In genomic region chr7:6008668-6009611, GRCh38 we compare ENCODE assay signal across 8 cellular contexts. TPM values are rescaled to one million over a fixed set of nuclear protein-coding genes. Genes with fewer than 3 reads are reported as not detected.
A peak's percentile ranks its signal among the peaks of the same experiment; 100 is the strongest.
DNase-seq lines count a peak whose midpoint lies in the region; TF ChIP-seq lines count a peak whose summit lies in the region.

Gene AIMP2, plus strand, starts transcription at chr7:6009272. Its CDS starts 92 bp downstream, at chr7:6009364.
Gene PMS2, minus strand, starts transcription at chr7:6009049. Its CDS starts 30 bp downstream, at chr7:6009019.

- H3K27ac ChIP-seq in MM.1S (ENCODE audit: low read length) (peak within 1 kb of the TSS; percentile 89), neural cell (ENCODE audit: low read length) (peak within 1 kb of the TSS; percentile 64), stomach (peak within 1 kb of the TSS; percentile 93 to 99 (median 94))

- H3K9ac ChIP-seq in MM.1S (ENCODE audit: low read length): peak within 1 kb of the TSS; percentile 91
- peak within 1 kb of the TSS; percentile 77 for H3K9ac ChIP-seq in neural cell (ENCODE audit: low read length)

- H4K20me1 ChIP-seq in MM.1S (ENCODE audit: insufficient read depth, low read length) (no peaks in the 10 kb centered on the region), neural cell (ENCODE audit: insufficient read depth) (no peaks in the 10 kb centered on the region)

- in situ Hi-C loops in HAP-1 (cut with MboI; ENCODE audit: low sequenced_read_pairs): no loop called here

- H3K4me2 ChIP-seq in MM.1S (ENCODE audit: low read depth, low read length) (peak within 1 kb of the TSS; percentile 69), neural cell (ENCODE audit: low read length) (peak within 1 kb of the TSS; percentile 84)

- H3K79me2 ChIP-seq in MM.1S (ENCODE audit: low read length) (peaks cover 44% of the 10 kb centered on the region), neural cell (replicated peaks; ENCODE audit: insufficient read depth, low read length) (peaks cover 10% of the 10 kb centered on the region)

- TF ChIP-seq POLR2A in stomach (IDR thresholded peaks at IDR 0.05): peak in 1 of 4 donors; percentile 65

- TF ChIP-seq CTCF in MM.1S (IDR thresholded peaks at IDR 0.05; ENCODE audit: low read length) (peak; percentile 14; the same call in 1 of the 2 replicates), neural cell (IDR thresholded peaks at IDR 0.05; ENCODE audit: poor library complexity, severe bottlenecking) (peak; percentile 38), stomach (IDR thresholded peaks at IDR 0.05) (no peak)

- no peak for TF ChIP-seq EP300 in neural cell (conservative IDR thresholded peaks at IDR 0.05; ENCODE audit: poor library complexity, severe bottlenecking)
- TF ChIP-seq EP300 in stomach (IDR thresholded peaks at IDR 0.05): no peak

- intact Hi-C loops in stomach (cut with DNase I; ENCODE audit: low total_unique reads): no loop called here

- WGBS in stomach, 5 donors: 0 to 1% (median 1%) methylated on average over 47 to 84 of the region's 84 CpGs

- no peaks in the 10 kb centered on the region for H3K9me3 ChIP-seq in HAP-1
- H3K9me3 ChIP-seq in MM.1S (replicated peaks; ENCODE audit: insufficient read depth, low read length): no peaks in the 10 kb centered on the region
- no peaks in the 10 kb centered on the region for H3K9me3 ChIP-seq in neural cell (ENCODE audit: low read length)
- H3K9me3 ChIP-seq in stomach: no peaks in the 10 kb centered on the region

- H3K4me1 ChIP-seq in HAP-1: peaks cover 17% of the 10 kb centered on the region
- H3K4me1 ChIP-seq in MM.1S (ENCODE audit: low read length): no peaks in the 10 kb centered on the region
- H3K4me1 ChIP-seq in stomach: peaks cover 8 to 63% (median 37%) of the 10 kb centered on the region in 4 donors

- H3K4me3 ChIP-seq in HAP-1 (peak within 1 kb of the TSS; percentile 73), MM.1S (ENCODE audit: low read length) (peak within 1 kb of the TSS; percentile 97), neural cell (ENCODE audit: low read length) (peak within 1 kb of the TSS; percentile 93), stomach (peak within 1 kb of the TSS; percentile 66 to 68 (median 67))

- H3K9me2 ChIP-seq in MM.1S (replicated peaks; ENCODE audit: insufficient read depth, low read length): no peaks in the 10 kb centered on the region
- no peaks in the 10 kb centered on the region for H3K9me2 ChIP-seq in neural cell (ENCODE audit: insufficient read depth, low read length)

- peak within 1 kb of the TSS; percentile 90 for H2AFZ ChIP-seq in MM.1S (ENCODE audit: low read length)
- H2AFZ ChIP-seq in neural cell (ENCODE audit: low read depth, low read length): peak within 1 kb of the TSS; percentile 60

- H3K36me3 ChIP-seq in HAP-1 (replicated peaks) (peaks cover 16% of the 10 kb centered on the region), MM.1S (replicated peaks; ENCODE audit: insufficient read depth, low read length) (no peaks in the 10 kb centered on the region), neural cell (ENCODE audit: insufficient read depth, low read length) (no peaks in the 10 kb centered on the region), stomach (peaks cover 0 to 15% (median 7%) of the 10 kb centered on the region in 4 donors)

- H3F3A ChIP-seq in MM.1S (ENCODE audit: insufficient read depth, low read length) (peaks cover 5% of the 10 kb centered on the region; the same call in 1 of the 2 replicates), neural cell (ENCODE audit: insufficient read depth, low read length, poor library complexity, severe bottlenecking) (no peaks in the 10 kb centered on the region)

- H3K27me3 ChIP-seq in HAP-1 (ENCODE audit: low read depth) (no peaks in the 10 kb centered on the region), MM.1S (replicated peaks; ENCODE audit: insufficient read depth, low read length) (no peaks in the 10 kb centered on the region), neural cell (ENCODE audit: insufficient read depth, low read depth, low read length) (no peaks in the 10 kb centered on the region), stomach (no peaks in the 10 kb centered on the region)

- DNase-seq in GDM1 (lab: John Stamatoyannopoulos, UW) (peak; percentile 94), HAP-1 (ENCODE audit: low spot score in 2 of 2) (peak; percentile 97 to 99), MM.1S (peak; percentile 99), SIG-M5 (lab: John Stamatoyannopoulos, UW) (peak; percentile 84), activated gamma-delta T cell (lab: John Stamatoyannopoulos, UW) (peak; percentile 61), fibroblast of the conjunctiva (ENCODE audit: low read depth) (peak; percentile 96), stomach (peak; percentile 99)

- peak; percentile 27 for TF ChIP-seq RAD21 in neural cell (conservative IDR thresholded peaks at IDR 0.05)

TF ChIP-seq in neural cell, 6 proteins besides CTCF, POLR2A, EP300 and RAD21:
- TF ChIP-seq REST (IDR thresholded peaks at IDR 0.05; ENCODE audit: borderline replicate concordance) (peak; percentile 46), EZH2 (IDR thresholded peaks at IDR 0.05; ENCODE audit: borderline replicate concordance, insufficient read depth, low read length, poor library complexity, severe bottlenecking) (no peak), TAF1 (IDR thresholded peaks at IDR 0.05; ENCODE audit: low read depth) (peak; percentile 29), MXI1 (conservative IDR thresholded peaks at IDR 0.05; ENCODE audit: poor library complexity, severe bottlenecking) (peak; percentile 100), SMC3 (conservative IDR thresholded peaks at IDR 0.05; ENCODE audit: poor library complexity) (peak; percentile 64), POLR2AphosphoS5 (IDR thresholded peaks at IDR 0.05) (peak; percentile 76)
TF ChIP-seq in neural cell: peak in this region for 5.

RNA-seq across cellular contexts. Expression of gene AIMP2, which starts in this region (rescaled TPM):
- polyA plus RNA-seq in neural cell: 41.5 and 46.9 TPM in 2 replicates
- 23.1 and 24.0 TPM in 2 replicates for polyA minus RNA-seq in neural cell
- 100 to 1,000 TPM in 1 of 5 donors, 10 to 100 TPM in 3, not detected in 1; 18.9 to 111 (median 23.2) TPM for total RNA-seq in stomach
- 10 to 100 TPM; 19.2 to 36.1 (median 19.3) TPM for polyA plus RNA-seq in stomach

RNA-seq across cellular contexts. Expression of gene PMS2, which starts in this region (rescaled TPM):
- polyA plus RNA-seq in neural cell (14.0 and 17.4 TPM in 2 replicates), stomach (1 to 10 TPM; 3.7 to 4.4 (median 4.0) TPM)
- polyA minus RNA-seq in neural cell: 32.9 and 33.4 TPM in 2 replicates
- total RNA-seq in stomach: 10 to 100 TPM in 3 of 5 donors, 1 to 10 TPM in 2; 2.9 to 16.0 (median 11.0) TPM

Comparison
In these comparisons a context has a peak if more than half of its experiments do, and no peak if none do; other contexts are left out.
1. Peak in every context shown above with its lines: DNase-seq, H3K4me3 ChIP-seq and H3K27ac ChIP-seq.
2. CTCF ChIP-seq: peak in MM.1S (single experiment) and neural cell (single experiment); none in stomach (0 of 7).